5 cellular contexts compared by ENCODE assay signal in genomic region chr12:44036875-44037443, GRCh38.
"Had no signal": no experiment of that assay in that cellular context is flagged by ENCODE, and none has a peak within 500 bp of the region (broad histone marks: within the 10 kb centered on the region; RNA-seq: fewer than 3 reads in every experiment).

No MANE protein-coding gene starts in this region.

- H3K4me1 Mint-ChIP-seq: IgD-negative memory B cell had no signal

- H3K9me3 Mint-ChIP-seq: IgD-negative memory B cell had no signal

- H3K4me3 Mint-ChIP-seq: IgD-negative memory B cell had no signal

- H3K4me3 ChIP-seq: K562 had no signal

- ATAC-seq: HepG2, K562 had no signal

- H3K27ac Mint-ChIP-seq: IgD-negative memory B cell had no signal

- DNase-seq: IMR-90 had no signal

- H3K27ac ChIP-seq: HL-60 had no signal

- H3K27me3 Mint-ChIP-seq: IgD-negative memory B cell had no signal
